Comparison of ENCODE assay signal across 10 cellular contexts in the genomic region with DNA sequence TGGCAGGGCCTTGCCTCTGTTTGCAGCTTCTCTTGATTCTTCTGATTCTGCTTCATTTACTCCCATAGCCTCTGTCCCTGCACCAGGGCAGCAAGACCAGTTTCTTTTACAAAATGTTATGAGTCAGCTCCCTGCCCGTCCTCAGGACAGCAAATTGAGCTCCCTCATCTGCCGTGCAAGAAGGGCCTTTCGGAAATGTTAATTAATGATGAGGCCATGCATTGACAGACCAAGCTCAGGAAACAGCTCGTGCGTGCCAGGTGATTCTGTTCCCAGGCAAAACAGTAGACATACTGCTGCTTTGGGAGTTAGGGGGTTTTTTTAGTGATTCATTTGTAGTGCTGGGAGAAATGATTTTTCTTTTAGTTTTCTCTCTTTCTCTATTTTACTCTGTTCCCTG.
DNase-seq lines count a peak whose midpoint lies in the region; ATAC-seq and TF ChIP-seq lines count a peak whose summit lies in the region.
"Had no signal": no experiment of that assay in that cellular context is flagged by ENCODE, and none has a peak within 500 bp of the region (broad histone marks: within the 10 kb centered on the region; RNA-seq: fewer than 3 reads in every experiment).

No MANE protein-coding gene starts in this region.

- H3K4me1 ChIP-seq in BE2C, result no peaks in the 10 kb centered on the region

- H3K4me3 ChIP-seq in GM06990 (replicated peaks; ENCODE audit: low read depth, low read length) (no peak overlapping the region), BE2C (ENCODE audit: low read depth, low read length) (no peak overlapping the region)
- H3K4me3 ChIP-seq: BLaER1, SJCRH30 had no signal

- TF ChIP-seq CTCF in GM06990 (IDR thresholded peaks at IDR 0.05; ENCODE audit: insufficient read depth, low read length, poor library complexity, severe bottlenecking) (no peak), BE2C (IDR thresholded peaks at IDR 0.05; ENCODE audit: low read depth, low read length) (no peak)

- DNase-seq in GM06990 (ENCODE audit: extremely low read depth, insufficient read length) (peak; percentile 72), astrocyte of the hippocampus (ENCODE audit: low read depth, low spot score) (peak; percentile 37), BE2C (no peak), H4 (ENCODE audit: low spot score) (no peak), cerebellum (ENCODE audit: low spot score) (no peak), SKM-1 treated with dmso at 0.1 percent for 144 hours (lab: John Stamatoyannopoulos, UW; ENCODE audit: unreplicated experiment) (no peak)

- H3K9me3 ChIP-seq in BE2C, result no peaks in the 10 kb centered on the region
- H3K9me3 ChIP-seq: BLaER1, SJCRH30 had no signal

- no peaks in the 10 kb centered on the region for H3K36me3 ChIP-seq in GM06990 (ENCODE audit: control insufficient read depth, insufficient read depth, low read length)
- no peaks in the 10 kb centered on the region for H3K36me3 ChIP-seq in BE2C
- H3K36me3 ChIP-seq: BLaER1, SJCRH30 had no signal

- H3K27me3 ChIP-seq in GM06990 (replicated peaks; ENCODE audit: control insufficient read depth, insufficient read depth, low read length), result no peaks in the 10 kb centered on the region
- no peaks in the 10 kb centered on the region for H3K27me3 ChIP-seq in BE2C
- H3K27me3 ChIP-seq: BLaER1, SJCRH30 had no signal

- ATAC-seq in GM19438 (IDR thresholded peaks at IDR 0.05; ENCODE audit: low read depth, unreplicated experiment) (peak; percentile 91), HG03060 (IDR thresholded peaks at IDR 0.05; ENCODE audit: low read depth, unreplicated experiment) (peak; percentile 79)

Comparison
In these comparisons a context has a peak if more than half of its experiments do, and no peak if none do; other contexts are left out.
1. DNase-seq: peak in GM06990 (single experiment) and astrocyte of the hippocampus (single experiment); none in BE2C (single experiment), H4 (single experiment), cerebellum (single experiment) and SKM-1 treated with dmso at 0.1 percent for 144 hours (single experiment).